ENCODE assay signal across 27 cellular contexts in the genomic region with DNA sequence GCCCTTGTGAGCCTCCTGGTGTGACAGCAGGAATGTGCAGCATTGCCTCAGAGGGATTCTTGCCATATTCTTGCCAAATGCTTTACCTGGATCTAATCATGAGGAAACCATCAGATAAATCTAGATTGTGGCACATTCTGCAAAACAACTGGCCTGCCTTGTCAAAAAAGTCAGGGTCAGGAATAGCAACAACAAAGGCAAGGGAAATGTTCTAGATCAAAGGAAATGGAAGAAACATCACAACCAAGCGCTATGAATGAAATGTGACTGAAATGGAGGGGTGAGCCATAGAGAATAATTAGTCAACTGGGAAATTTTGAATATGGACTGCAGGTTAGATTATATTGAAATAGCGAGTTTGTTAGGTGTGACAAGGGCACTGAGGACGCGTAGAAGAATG.
"Had no signal": no experiment of that assay in that cellular context is flagged by ENCODE, and none has a peak within 500 bp of the region (broad histone marks: within the 10 kb centered on the region; RNA-seq: fewer than 3 reads in every experiment).

No MANE protein-coding gene starts in this region.

- H3K27ac Mint-ChIP-seq: stimulated activated effector memory CD8-positive, alpha-beta T cell treated with anti-CD3 and anti-CD28 coated beads, Interleukin-12 subunit alpha, Interleukin-12 subunit beta, amount 100 ng/mL, for 72 hours; stimulated activated memory B cell treated with anti-CD40 and anti-IgM and Interleukin-4, amounts not matched to agents 10 μg/mL and 1 μg/mL and 100 μg/mL, for 72 hours; stimulated activated naive B cell treated with anti-CD40 and anti-IgM and Interleukin-4, amounts not matched to agents 10 μg/mL and 1 μg/mL and 100 μg/mL, for 72 hours; stimulated activated naive CD8-positive, alpha-beta T cell treated with anti-CD3 and anti-CD28 coated beads, Interleukin-15, amount 100 ng/mL, for 72 hours; stimulated activated naive CD8-positive, alpha-beta T cell treated with anti-CD3 and anti-CD28 coated beads, Interleukin-15, Interleukin-2, amounts not matched to agents 100 ng/mL and 50 ng/mL, for 24 hours had no signal

- H3K9me3 Mint-ChIP-seq: stimulated activated effector memory CD8-positive, alpha-beta T cell treated with anti-CD3 and anti-CD28 coated beads, Interleukin-12 subunit alpha, Interleukin-12 subunit beta, amount 100 ng/mL, for 72 hours; stimulated activated memory B cell treated with anti-CD40 and anti-IgM and Interleukin-4, amounts not matched to agents 10 μg/mL and 1 μg/mL and 100 μg/mL, for 72 hours; stimulated activated naive B cell treated with anti-CD40 and anti-IgM and Interleukin-4, amounts not matched to agents 10 μg/mL and 1 μg/mL and 100 μg/mL, for 72 hours; stimulated activated naive CD8-positive, alpha-beta T cell treated with anti-CD3 and anti-CD28 coated beads, Interleukin-15, amount 100 ng/mL, for 72 hours; stimulated activated naive CD8-positive, alpha-beta T cell treated with anti-CD3 and anti-CD28 coated beads, Interleukin-15, Interleukin-2, amounts not matched to agents 100 ng/mL and 50 ng/mL, for 24 hours had no signal

- H3K4me3 ChIP-seq: stomach, suprapubic skin, testis, thoracic aorta, thyroid gland, tibial artery, tibial nerve, transverse colon, upper lobe of left lung, upper lobe of right lung, uterus, vagina had no signal

- H3K4me1 ChIP-seq: stomach, suprapubic skin, testis, thyroid gland, tibial artery, tibial nerve, transverse colon, upper lobe of left lung, upper lobe of right lung, uterus, vagina had no signal

- DNase-seq: stimulated activated CD4-positive, alpha-beta T cell treated with anti-CD3 and anti-CD28 coated beads, Interleukin-2, amount 100 ng/mL, for 24 hours; stimulated activated CD4-positive, alpha-beta T cell treated with anti-CD3 and anti-CD28 coated beads, Interleukin-2, amount 100 ng/mL, for 48 hours; stimulated activated CD4-positive, alpha-beta T cell treated with anti-CD3 and anti-CD28 coated beads, Interleukin-4, amount 100 ng/mL, for 1 hour; stimulated activated CD4-positive, alpha-beta T cell treated with anti-CD3 and anti-CD28 coated beads, Interleukin-4, amount 100 ng/mL, for 24 hours; stimulated activated CD4-positive, alpha-beta T cell treated with anti-CD3 and anti-CD28 coated beads, Interleukin-4, amount 100 ng/mL, for 4 hours; stimulated activated CD8-positive, alpha-beta memory T cell treated with anti-CD3 and anti-CD28 coated beads, Interleukin-4, amount 100 ng/mL, for 48 hours; stimulated activated naive B cell treated with anti-CD40 and anti-IgM and Interleukin-4, amounts not matched to agents 10 μg/mL and 1 μg/mL and 100 μg/mL, for 72 hours; stimulated activated naive CD4-positive, alpha-beta T cell; stimulated activated naive CD4-positive, alpha-beta T cell treated with Interleukin-2 at 50 U/mL for 16 hours; stimulated activated naive CD8-positive, alpha-beta T cell treated with anti-CD3 and anti-CD28 coated beads, Interleukin-15, amount 100 ng/mL, for 72 hours; stimulated activated naive CD8-positive, alpha-beta T cell treated with anti-CD3 and anti-CD28 coated beads, Interleukin-15, Interleukin-2, amounts not matched to agents 100 U/mL and 50 U/mL, for 24 hours; stomach; substantia nigra; testis; thyroid gland; tibial artery; transverse colon; upper lobe of left lung; upper lobe of right lung; uterus had no signal

- H3K27ac ChIP-seq: stomach, suprapubic skin, testis, thoracic aorta, thyroid gland, tibial artery, tibial nerve, transverse colon, upper lobe of left lung, upper lobe of right lung, uterus, vagina had no signal

- H3K36me3 Mint-ChIP-seq: stimulated activated effector memory CD8-positive, alpha-beta T cell treated with anti-CD3 and anti-CD28 coated beads, Interleukin-12 subunit alpha, Interleukin-12 subunit beta, amount 100 ng/mL, for 72 hours; stimulated activated memory B cell treated with anti-CD40 and anti-IgM and Interleukin-4, amounts not matched to agents 10 μg/mL and 1 μg/mL and 100 μg/mL, for 72 hours; stimulated activated naive B cell treated with anti-CD40 and anti-IgM and Interleukin-4, amounts not matched to agents 10 μg/mL and 1 μg/mL and 100 μg/mL, for 72 hours had no signal

- H3K36me3 ChIP-seq: stomach, suprapubic skin, thoracic aorta, thyroid gland, tibial artery, tibial nerve, transverse colon, upper lobe of left lung, upper lobe of right lung, uterus, vagina had no signal

- H3K9me3 ChIP-seq: stomach, suprapubic skin, testis, thoracic aorta, thyroid gland, tibial artery, tibial nerve, transverse colon, upper lobe of left lung, upper lobe of right lung, uterus, vagina had no signal

- ATAC-seq: stimulated activated effector memory CD8-positive, alpha-beta T cell treated with anti-CD3 and anti-CD28 coated beads, Interleukin-12 subunit alpha, Interleukin-12 subunit beta, amount 100 ng/mL, for 72 hours; stimulated activated memory B cell treated with anti-CD40 and anti-IgM and Interleukin-4, amounts not matched to agents 10 μg/mL and 1 μg/mL and 100 μg/mL, for 72 hours; stimulated activated naive B cell treated with anti-CD40 and anti-IgM and Interleukin-4, amounts not matched to agents 10 μg/mL and 1 μg/mL and 100 μg/mL, for 72 hours; stimulated activated naive CD8-positive, alpha-beta T cell treated with anti-CD3 and anti-CD28 coated beads, Interleukin-15, amount 100 ng/mL, for 72 hours; stimulated activated naive CD8-positive, alpha-beta T cell treated with anti-CD3 and anti-CD28 coated beads, Interleukin-15, Interleukin-2, amounts not matched to agents 100 U/mL and 50 U/mL, for 24 hours; upper lobe of right lung had no signal

- H3K4me3 Mint-ChIP-seq: stimulated activated effector memory CD8-positive, alpha-beta T cell treated with anti-CD3 and anti-CD28 coated beads, Interleukin-12 subunit alpha, Interleukin-12 subunit beta, amount 100 ng/mL, for 72 hours; stimulated activated memory B cell treated with anti-CD40 and anti-IgM and Interleukin-4, amounts not matched to agents 10 μg/mL and 1 μg/mL and 100 μg/mL, for 72 hours; stimulated activated naive B cell treated with anti-CD40 and anti-IgM and Interleukin-4, amounts not matched to agents 10 μg/mL and 1 μg/mL and 100 μg/mL, for 72 hours; stimulated activated naive CD8-positive, alpha-beta T cell treated with anti-CD3 and anti-CD28 coated beads, Interleukin-15, amount 100 ng/mL, for 72 hours; stimulated activated naive CD8-positive, alpha-beta T cell treated with anti-CD3 and anti-CD28 coated beads, Interleukin-15, Interleukin-2, amounts not matched to agents 100 ng/mL and 50 ng/mL, for 24 hours had no signal

- H3K4me1 Mint-ChIP-seq: stimulated activated effector memory CD8-positive, alpha-beta T cell treated with anti-CD3 and anti-CD28 coated beads, Interleukin-12 subunit alpha, Interleukin-12 subunit beta, amount 100 ng/mL, for 72 hours; stimulated activated memory B cell treated with anti-CD40 and anti-IgM and Interleukin-4, amounts not matched to agents 10 μg/mL and 1 μg/mL and 100 μg/mL, for 72 hours; stimulated activated naive B cell treated with anti-CD40 and anti-IgM and Interleukin-4, amounts not matched to agents 10 μg/mL and 1 μg/mL and 100 μg/mL, for 72 hours; stimulated activated naive CD8-positive, alpha-beta T cell treated with anti-CD3 and anti-CD28 coated beads, Interleukin-15, amount 100 ng/mL, for 72 hours had no signal

- H3K27me3 ChIP-seq: stomach, suprapubic skin, testis, thyroid gland, tibial artery, tibial nerve, transverse colon, upper lobe of left lung, upper lobe of right lung, uterus, vagina had no signal
